Comparison of ENCODE assay signal across 14 cellular contexts in the genomic region with DNA sequence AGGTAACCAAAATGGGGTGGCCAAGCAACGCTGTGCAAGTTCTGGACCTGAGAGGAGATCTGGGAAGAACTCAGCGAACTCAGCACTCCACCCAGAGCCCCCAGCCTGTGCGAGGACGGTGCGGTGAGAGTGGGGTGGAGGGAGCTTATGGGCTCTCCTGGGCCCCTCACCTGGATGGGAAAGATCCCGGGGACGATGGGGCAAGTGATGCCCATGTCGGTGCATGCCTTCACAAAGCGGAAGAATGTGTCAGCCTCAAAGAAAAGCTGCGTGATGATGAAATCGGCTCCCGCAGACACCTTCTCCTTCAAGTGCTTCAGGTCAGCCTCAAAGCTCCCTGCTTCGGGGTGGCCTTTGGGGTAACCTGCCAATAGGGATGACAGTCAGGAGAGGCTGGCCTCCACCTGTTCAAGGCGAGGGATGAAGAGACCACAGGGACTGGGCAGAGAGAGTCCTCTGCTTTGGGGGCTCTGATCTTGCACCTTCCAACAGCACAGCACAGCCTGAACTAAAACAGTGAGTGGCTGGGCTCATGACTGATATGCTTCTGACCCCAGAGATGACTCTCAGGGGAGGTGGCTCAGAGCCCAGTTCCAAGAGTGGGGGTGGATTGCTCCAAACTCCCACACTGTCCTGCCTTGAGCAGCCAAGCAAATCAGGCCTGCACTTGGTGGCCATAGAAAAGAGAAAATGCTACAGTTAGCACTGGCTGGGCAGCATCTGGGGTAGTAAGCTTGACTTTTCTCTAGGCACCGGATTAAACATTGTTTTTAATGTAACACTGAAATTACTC. TPM values are rescaled to one million over a fixed set of nuclear protein-coding genes. Genes with fewer than 3 reads are reported as not detected.
DNase-seq lines count a peak whose midpoint lies in the region; ATAC-seq and TF ChIP-seq lines count a peak whose summit lies in the region.
"Had no signal": no experiment of that assay in that cellular context is flagged by ENCODE, and none has a peak within 500 bp of the region (broad histone marks: within the 10 kb centered on the region; RNA-seq: fewer than 3 reads in every experiment).

No MANE protein-coding gene starts in this region.

- intact Hi-C loops in left lung (cut with DNase I): no loop called here

- no peak overlapping the region for H3K27ac ChIP-seq in brain microvascular endothelial cell
- H3K27ac ChIP-seq in right atrium auricular region: peak overlapping the region; percentile 96 to 98
- H3K27ac ChIP-seq in left lung: peak overlapping the region in 1 of 2 donors; percentile 65

- in situ Hi-C loops in Caki2 (cut with HindIII; ENCODE audit: low pct_unique_long_range_greater_than_20kb, low sequenced_read_pairs): no loop called here
- in situ Hi-C loops in brain microvascular endothelial cell (cut with HindIII; ENCODE audit: low pct_ligation_motif_present, low sequenced_read_pairs): no loop called here

- no peak for TF ChIP-seq CTCF in brain microvascular endothelial cell (IDR thresholded peaks at IDR 0.05; ENCODE audit: low read depth, low read length, missing control alignments)
- TF ChIP-seq CTCF in right atrium auricular region (IDR thresholded peaks at IDR 0.05): no peak
- TF ChIP-seq CTCF in left lung (IDR thresholded peaks at IDR 0.05): no peak

- DNase-seq in Caki2 (ENCODE audit: low read depth): peak; percentile 84
- peak; percentile 24 for DNase-seq in brain microvascular endothelial cell
- DNase-seq in right atrium auricular region (ENCODE audit: low spot score): no peak
- peak; percentile 90 for DNase-seq in renal cortical epithelial cell (ENCODE audit: low read depth)
- no peak for DNase-seq in NCI-H1694 (lab: John Stamatoyannopoulos, UW)
- no peak for DNase-seq in left lung
- DNase-seq in central memory CD4-positive, alpha-beta T cell: no peak
- DNase-seq: activated CD8-positive, alpha-beta T cell treated with anti-CD3 and anti-CD28 coated beads, Interleukin-2, amount 10 ng/mL, durations not matched to agents 7 days and 5 days; NCI-H2171 treated with DMSO at 0.1 percent for 48 hours had no signal

- peaks cover 8% of the 10 kb centered on the region for H3K36me3 ChIP-seq in brain microvascular endothelial cell (replicated peaks)
- peaks cover 62% of the 10 kb centered on the region for H3K36me3 ChIP-seq in right atrium auricular region
- peaks cover 0 to 93% of the 10 kb centered on the region in 2 donors for H3K36me3 ChIP-seq in left lung

- no peak overlapping the region for H3K4me3 ChIP-seq in brain microvascular endothelial cell (ENCODE audit: low read depth, low read length)
- H3K4me3 ChIP-seq in right atrium auricular region: peak overlapping the region; percentile 1 to 17
- no peak overlapping the region for H3K4me3 ChIP-seq in left lung
- H3K4me3 ChIP-seq: smooth muscle cell had no signal

- H3K4me1 ChIP-seq in right atrium auricular region (peaks cover 0 to 89% of the 10 kb centered on the region in 2 donors), left lung (peaks cover 8 to 47% of the 10 kb centered on the region in 2 donors)

- ATAC-seq in HG02623 (IDR thresholded peaks at IDR 0.05; ENCODE audit: unreplicated experiment): no peak
- no peak for ATAC-seq in left lung
- ATAC-seq: activated CD8-positive, alpha-beta T cell treated with anti-CD3 and anti-CD28 coated beads, Interleukin-2, amount 10 ng/mL, durations not matched to agents 7 days and 5 days; activated naive CD4-positive, alpha-beta T cell treated with anti-CD3 and anti-CD28 coated beads, Interleukin-2, amount 50 U/mL, for 72 hours had no signal

- H3K9me3 ChIP-seq in right atrium auricular region: no peaks in the 10 kb centered on the region
- no peaks in the 10 kb centered on the region for H3K9me3 ChIP-seq in left lung

- H3K27me3 ChIP-seq in brain microvascular endothelial cell (replicated peaks) (no peaks in the 10 kb centered on the region), right atrium auricular region (no peaks in the 10 kb centered on the region), left lung (no peaks in the 10 kb centered on the region)

RNA-seq across cellular contexts. Expression of gene MTHFR, which starts 9.5 kb away (rescaled TPM):
- total RNA-seq in Caki2 (2014; rRNA removed; shearing (Covaris generic); ENCODE audit: low replicate concordance): 12.0 and 18.2 TPM in 2 replicates
- total RNA-seq in right atrium auricular region (10 to 100 TPM; 38.5 to 53.9 TPM), renal cortical epithelial cell (11.3 and 19.8 TPM in 2 replicates), left lung (10 to 100 TPM; 34.2 to 44.5 TPM)

RNA-seq across cellular contexts. Expression of gene CLCN6, which starts 9.8 kb away (rescaled TPM):
- 5.6 and 7.4 TPM in 2 replicates for total RNA-seq in Caki2 (2014; rRNA removed; shearing (Covaris generic); ENCODE audit: low replicate concordance)
- total RNA-seq in right atrium auricular region (10 to 100 TPM; 14.8 to 15.2 TPM), renal cortical epithelial cell (2.4 and 6.9 TPM in 2 replicates), left lung (10 to 100 TPM; 17.7 to 43.4 TPM)

RNA-seq across cellular contexts. Expression of gene C1orf167, which starts 34.2 kb away (rescaled TPM):
- total RNA-seq in Caki2 (2014; rRNA removed; shearing (Covaris generic); ENCODE audit: low replicate concordance): 0.58 and 0.95 TPM in 2 replicates
- total RNA-seq in right atrium auricular region (1 to 10 TPM in 1 of 2 donors, under 1 TPM in 1; 0.85 to 1.7 TPM), renal cortical epithelial cell (0.25 TPM in 1 of 2 replicates, not detected in the other), left lung (10 to 100 TPM in 1 of 2 donors, 1 to 10 TPM in 1; 5.7 to 14.4 TPM)
- total RNA-seq: activated CD8-positive, alpha-beta T cell treated with anti-CD3 and anti-CD28 coated beads, Interleukin-2, amount 10 ng/mL, durations not matched to agents 7 days and 5 days; activated naive CD4-positive, alpha-beta T cell treated with anti-CD3 and anti-CD28 coated beads, Interleukin-2, amount 50 U/mL, for 72 hours; Daoy; LHCN-M2; smooth muscle cell had no signal

RNA-seq across cellular contexts. Expression of gene NPPA, which starts 51.4 kb away (rescaled TPM):
- not detected in 2 replicates for total RNA-seq in Caki2 (2014; rRNA removed; shearing (Covaris generic); ENCODE audit: low replicate concordance)
- total RNA-seq in right atrium auricular region: over 10,000 TPM; 98,870 to 132,613 TPM
- not detected in 2 replicates for total RNA-seq in renal cortical epithelial cell
- total RNA-seq in left lung: 1 to 10 TPM; 1.6 to 2.7 TPM
- total RNA-seq: activated CD8-positive, alpha-beta T cell treated with anti-CD3 and anti-CD28 coated beads, Interleukin-2, amount 10 ng/mL, durations not matched to agents 7 days and 5 days; activated naive CD4-positive, alpha-beta T cell treated with anti-CD3 and anti-CD28 coated beads, Interleukin-2, amount 50 U/mL, for 72 hours; Daoy; LHCN-M2; smooth muscle cell had no signal

Comparison
In these comparisons a context has a peak if more than half of its experiments do, and no peak if none do; other contexts are left out.
1. DNase-seq: peak in Caki2 (single experiment), brain microvascular endothelial cell (single experiment) and renal cortical epithelial cell (single experiment); none in right atrium auricular region (single experiment), NCI-H1694 (single experiment), left lung (0 of 2) and central memory CD4-positive, alpha-beta T cell (single experiment).
2. H3K4me3 ChIP-seq: peak in right atrium auricular region (2 of 2); none in brain microvascular endothelial cell (single experiment) and left lung (0 of 2).